ENCODE assay signal across 1 cellular context in genomic region chr14:49106721-49107689, GRCh38.
TF ChIP-seq lines count a peak whose summit lies in the region.

No MANE protein-coding gene starts in this region.

TF ChIP-seq in IMR-90, 13 proteins besides CTCF, POLR2A, EP300 and RAD21:
- TF ChIP-seq FOS (IDR thresholded peaks at IDR 0.05; ENCODE audit: low read depth, low read length) = no peak
- no peak for TF ChIP-seq RCOR1 (IDR thresholded peaks at IDR 0.05; ENCODE audit: insufficient replicate concordance, low read length)
- no peak for TF ChIP-seq ELK1 (IDR thresholded peaks at IDR 0.05; ENCODE audit: borderline replicate concordance, low read depth, low read length)
- no peak for TF ChIP-seq USF2 (IDR thresholded peaks at IDR 0.05; ENCODE audit: low read depth, low read length)
- no peak for TF ChIP-seq SMC3 (IDR thresholded peaks at IDR 0.05; ENCODE audit: low read depth, low read length)
- TF ChIP-seq MXI1 (IDR thresholded peaks at IDR 0.05; ENCODE audit: borderline replicate concordance, low read depth, low read length) = no peak
- TF ChIP-seq BHLHE40 (IDR thresholded peaks at IDR 0.05; ENCODE audit: low read depth, low read length) = no peak
- TF ChIP-seq CHD1 (IDR thresholded peaks at IDR 0.05; ENCODE audit: low read depth, low read length) = no peak
- TF ChIP-seq MAFK (IDR thresholded peaks at IDR 0.05; ENCODE audit: low read depth, low read length) = no peak
- TF ChIP-seq NFE2L2 (IDR thresholded peaks at IDR 0.05; ENCODE audit: low read depth, low read length) = no peak
- no peak for TF ChIP-seq RFX5 (IDR thresholded peaks at IDR 0.05; ENCODE audit: low read depth, low read length)
- TF ChIP-seq MAZ (IDR thresholded peaks at IDR 0.05; ENCODE audit: borderline replicate concordance, low read depth, low read length) = no peak
- no peak for TF ChIP-seq CEBPB (IDR thresholded peaks at IDR 0.05; ENCODE audit: low read depth, low read length)
